ENCODE assay signal across 8 cellular contexts in genomic region chr6:156777577-156777865, GRCh38. TPM values are rescaled to one million over a fixed set of nuclear protein-coding genes. Genes with fewer than 3 reads are reported as not detected.
DNase-seq lines count a peak whose midpoint lies in the region; ATAC-seq and FAIRE-seq lines count a peak whose summit lies in the region.

No MANE protein-coding gene starts in this region.

- DNase-seq in cerebellum (ENCODE audit: low spot score) (peak; percentile 48), GM19239 (ENCODE audit: insufficient read length, low spot score) (no peak), posterior vena cava (ENCODE audit: low spot score) (no peak), hippocampal formation (lab: John Stamatoyannopoulos, UW) (no peak), NCI-H524 treated with DMSO at 0.1 percent for 48 hours (lab: John Stamatoyannopoulos, UW) (no peak)
- DNase-seq in naive thymus-derived CD4-positive, alpha-beta T cell = no peak

- H3K36me3 Mint-ChIP-seq in naive thymus-derived CD4-positive, alpha-beta T cell = peaks cover 0 to 4% (median 0%) of the 10 kb centered on the region in 5 donors

- peak overlapping the region; percentile 78 to 97 (median 91) for H3K4me2 ChIP-seq in BLaER1 treated with 17β-estradiol and CSF1 and Interleukin-3, amounts not matched to agents 10 nM and 100 nM

- peaks cover 9 to 31% (median 29%) of the 10 kb centered on the region in 11 experiments; a peak in 20 of 22 replicates for H4K20me1 ChIP-seq in BLaER1 treated with 17β-estradiol and CSF1 and Interleukin-3, amounts not matched to agents 10 nM and 100 nM

- H3K9me3 ChIP-seq in BLaER1 treated with 17β-estradiol and CSF1 and Interleukin-3, amounts not matched to agents 10 nM and 100 nM (replicated peaks in 1 of 11) = no peaks in the 10 kb centered on the region
- H3K9me3 ChIP-seq in naive thymus-derived CD4-positive, alpha-beta T cell (ENCODE audit: control insufficient read depth in 2 of 3, low read length in 3 of 3) = no peaks in the 10 kb centered on the region

- peak overlapping the region; percentile 85 to 96 (median 94) for H3K4me3 ChIP-seq in BLaER1 treated with 17β-estradiol and CSF1 and Interleukin-3, amounts not matched to agents 10 nM and 100 nM
- peak overlapping the region; percentile 79 for H3K4me3 ChIP-seq in naive thymus-derived CD4-positive, alpha-beta T cell (ENCODE audit: low read length)

- peak overlapping the region; percentile 98 to 100 (median 99) for H3K9ac ChIP-seq in BLaER1 treated with 17β-estradiol and CSF1 and Interleukin-3, amounts not matched to agents 10 nM and 100 nM

- peak overlapping the region; percentile 96 to 100 (median 100) for H3K27ac ChIP-seq in BLaER1 treated with 17β-estradiol and CSF1 and Interleukin-3, amounts not matched to agents 10 nM and 100 nM
- H3K27ac ChIP-seq in naive thymus-derived CD4-positive, alpha-beta T cell (ENCODE audit: low read depth, low read length) = peak overlapping the region; percentile 81

- no peaks in the 10 kb centered on the region for H3K27me3 ChIP-seq in BLaER1 treated with 17β-estradiol and CSF1 and Interleukin-3, amounts not matched to agents 10 nM and 100 nM
- no peaks in the 10 kb centered on the region for H3K27me3 ChIP-seq in naive thymus-derived CD4-positive, alpha-beta T cell (ENCODE audit: control insufficient read depth in 2 of 2, insufficient read depth in 2 of 2, low read length in 2 of 2)

- H3K4me1 Mint-ChIP-seq in naive thymus-derived CD4-positive, alpha-beta T cell = peaks cover 13 to 50% (median 43%) of the 10 kb centered on the region in 7 donors

- no peak for FAIRE-seq in GM19239 (lab: Jason Lieb, UNC)

- H3K27me3 Mint-ChIP-seq in naive thymus-derived CD4-positive, alpha-beta T cell = peaks cover 0 to 4% (median 0%) of the 10 kb centered on the region in 5 donors

- CTCF ChIA-PET in naive thymus-derived CD4-positive, alpha-beta T cell (lab: Charles Lee) = interaction anchor here (0.5 to 1.5 kb wide), 2 partner anchors 57 to 228 kb away, joined by 3 to 5 read pairs; no protein-coding TSS in a partner anchor

- POLR2A ChIA-PET in naive thymus-derived CD4-positive, alpha-beta T cell (lab: Charles Lee) = interaction anchor here (0.5 to 5.7 kb wide), 14 partner anchors 9 to 382 kb away, joined by 3 to 122 read pairs (median 4); no protein-coding TSS in a partner anchor

- H3K4me1 ChIP-seq in BLaER1 treated with 17β-estradiol and CSF1 and Interleukin-3, amounts not matched to agents 10 nM and 100 nM = peaks cover 20 to 41% (median 25%) of the 10 kb centered on the region in 10 experiments
- peaks cover 5 to 10% of the 10 kb centered on the region in 2 donors for H3K4me1 ChIP-seq in naive thymus-derived CD4-positive, alpha-beta T cell (ENCODE audit: control insufficient read depth in 2 of 2, insufficient read depth in 2 of 2, low read length in 2 of 2)

- H3K4me3 Mint-ChIP-seq in naive thymus-derived CD4-positive, alpha-beta T cell = peak overlapping the region; percentile 87 to 100 (median 95)

- intact Hi-C loops in naive thymus-derived CD4-positive, alpha-beta T cell (cut with micrococcal nuclease) = loop anchor here (1.0 to 5.0 kb wide), 16 partner anchors 13 to 1607 kb away; partner anchors contain the start of genes TFB1M (in 2 of the 2), SYNJ2 (in 1 of the 2) and ZDHHC14 (in 1 of the 2)
- intact Hi-C loops in posterior vena cava (cut with DNase I) = loop anchor here (2.0 to 10.0 kb wide), 3 partner anchors 91 to 213 kb away; no protein-coding TSS in a partner anchor

- peak; percentile 1 for ATAC-seq in HG03066 (IDR thresholded peaks at IDR 0.05; ENCODE audit: low read depth, unreplicated experiment)
- no peak for ATAC-seq in naive thymus-derived CD4-positive, alpha-beta T cell

- peaks cover 0 to 4% (median 0%) of the 10 kb centered on the region in 11 donors for H3K9me3 Mint-ChIP-seq in naive thymus-derived CD4-positive, alpha-beta T cell

- peak overlapping the region in 8 of 9 donors; percentile 94 to 99 (median 97) for H3K27ac Mint-ChIP-seq in naive thymus-derived CD4-positive, alpha-beta T cell

- no peaks in the 10 kb centered on the region for H3K36me3 ChIP-seq in BLaER1 treated with 17β-estradiol and CSF1 and Interleukin-3, amounts not matched to agents 10 nM and 100 nM
- no peaks in the 10 kb centered on the region for H3K36me3 ChIP-seq in naive thymus-derived CD4-positive, alpha-beta T cell (ENCODE audit: control insufficient read depth in 2 of 3, insufficient read depth in 3 of 3, low read length in 3 of 3)

RNA-seq across cellular contexts. Expression of gene ARID1B, which starts 0.3 kb away (rescaled TPM):
- total RNA-seq in cerebellum = 214 TPM
- 100 to 1,000 TPM in 4 of 5 experiments, 10 to 100 TPM in 1; 88.8 to 164 (median 141) TPM for total RNA-seq in naive thymus-derived CD4-positive, alpha-beta T cell
- polyA plus RNA-seq in naive thymus-derived CD4-positive, alpha-beta T cell = 10 to 100 TPM; 17.5 to 21.0 TPM
- 10 to 100 TPM; 79.3 to 84.6 TPM for total RNA-seq in posterior vena cava
